In genomic region chr10:61964059-61964709, GRCh38 we compare ENCODE assay signal across 10 cellular contexts.
A peak's percentile ranks its signal among the peaks of the same experiment; 100 is the strongest.
DNase-seq lines count a peak whose midpoint lies in the region; ATAC-seq and TF ChIP-seq lines count a peak whose summit lies in the region.
"Had no signal": no experiment of that assay in that cellular context is flagged by ENCODE, and none has a peak within 500 bp of the region (broad histone marks: within the 10 kb centered on the region; RNA-seq: fewer than 3 reads in every experiment).

No MANE protein-coding gene starts in this region.

- H3F3A ChIP-seq in neural progenitor cell (ENCODE audit: low read depth): no peaks in the 10 kb centered on the region

- no peaks in the 10 kb centered on the region for H3K27me3 ChIP-seq in neural progenitor cell
- no peaks in the 10 kb centered on the region for H3K27me3 ChIP-seq in endodermal cell (ENCODE audit: control insufficient read depth, insufficient read depth, low read length, poor library complexity, severe bottlenecking)

- H3K4me1 ChIP-seq in neural progenitor cell (no peaks in the 10 kb centered on the region), endodermal cell (ENCODE audit: control insufficient read depth, insufficient read depth, low read length) (no peaks in the 10 kb centered on the region)

- H3K9ac ChIP-seq in neural progenitor cell (no peak overlapping the region), endodermal cell (ENCODE audit: extremely low read depth, low read length, poor library complexity, severe bottlenecking) (no peak overlapping the region)

- H3K4me3 ChIP-seq in neural progenitor cell: no peak overlapping the region
- no peak overlapping the region for H3K4me3 ChIP-seq in endodermal cell (ENCODE audit: low read length)
- H3K4me3 ChIP-seq: K562 had no signal

- H3K27ac ChIP-seq in neural progenitor cell (no peak overlapping the region), endodermal cell (ENCODE audit: low read depth, low read length) (no peak overlapping the region)

- H3K9me3 Mint-ChIP-seq in central memory CD8-positive, alpha-beta T cell: no peaks in the 10 kb centered on the region
- H3K9me3 Mint-ChIP-seq in neural progenitor cell (no peaks in the 10 kb centered on the region), endodermal cell (no peaks in the 10 kb centered on the region)

- no peaks in the 10 kb centered on the region for H3K79me2 ChIP-seq in neural progenitor cell (ENCODE audit: low read depth)

- WGBS in endodermal cell (ENCODE audit: insufficient coverage in 1 of 2, insufficient read length in 1 of 2), 2 experiments: 72% methylated on average over 3 of the region's 3 CpGs

- H3K4me3 Mint-ChIP-seq in central memory CD8-positive, alpha-beta T cell: peak overlapping the region; percentile 64
- H3K4me3 Mint-ChIP-seq in neural progenitor cell (no peak overlapping the region), endodermal cell (no peak overlapping the region)

- no peaks in the 10 kb centered on the region for H3K27me3 Mint-ChIP-seq in central memory CD8-positive, alpha-beta T cell
- no peaks in the 10 kb centered on the region for H3K27me3 Mint-ChIP-seq in neural progenitor cell (ENCODE audit: insufficient read depth, low read depth)
- H3K27me3 Mint-ChIP-seq in endodermal cell (ENCODE audit: insufficient read depth): no peaks in the 10 kb centered on the region

- ATAC-seq in GM18498 (IDR thresholded peaks at IDR 0.05; ENCODE audit: unreplicated experiment) (peak; percentile 26), HG03196 (IDR thresholded peaks at IDR 0.05; ENCODE audit: unreplicated experiment) (peak; percentile 36), GM18870 (IDR thresholded peaks at IDR 0.05; ENCODE audit: unreplicated experiment) (no peak)
- no peak for ATAC-seq in central memory CD8-positive, alpha-beta T cell (replicated peaks; ENCODE audit: extremely low read depth, poor library complexity, severe bottlenecking)
- ATAC-seq: HCT116, K562 had no signal

- H3K27ac Mint-ChIP-seq in central memory CD8-positive, alpha-beta T cell (ENCODE audit: low read depth): peak overlapping the region; percentile 36
- no peak overlapping the region for H3K27ac Mint-ChIP-seq in neural progenitor cell
- H3K27ac Mint-ChIP-seq in endodermal cell: no peak overlapping the region

- H3K36me3 Mint-ChIP-seq in central memory CD8-positive, alpha-beta T cell (ENCODE audit: insufficient read depth): no peaks in the 10 kb centered on the region
- no peaks in the 10 kb centered on the region for H3K36me3 Mint-ChIP-seq in neural progenitor cell
- no peaks in the 10 kb centered on the region for H3K36me3 Mint-ChIP-seq in endodermal cell (ENCODE audit: low read depth)

- no peak for DNase-seq in central memory CD8-positive, alpha-beta T cell (ENCODE audit: low spot score in 2 of 2)
- DNase-seq in neural progenitor cell (ENCODE audit: low spot score) (no peak), SKM-1 (lab: John Stamatoyannopoulos, UW; ENCODE audit: unreplicated experiment) (no peak), NCI-H226 (no peak), endodermal cell (no peak)

- H3K9me3 ChIP-seq in neural progenitor cell (ENCODE audit: low read depth) (no peaks in the 10 kb centered on the region), endodermal cell (ENCODE audit: control insufficient read depth, low read length) (no peaks in the 10 kb centered on the region)

- H3K36me3 ChIP-seq in neural progenitor cell (no peaks in the 10 kb centered on the region), endodermal cell (ENCODE audit: control insufficient read depth, insufficient read depth, low read length) (no peaks in the 10 kb centered on the region)

- peak overlapping the region; percentile 75 for H2AFZ ChIP-seq in neural progenitor cell (replicated peaks)

- no peaks in the 10 kb centered on the region for H4K20me1 ChIP-seq in neural progenitor cell (ENCODE audit: low read depth)

- H3K4me1 Mint-ChIP-seq in central memory CD8-positive, alpha-beta T cell: peaks cover 48% of the 10 kb centered on the region
- no peaks in the 10 kb centered on the region for H3K4me1 Mint-ChIP-seq in neural progenitor cell
- H3K4me1 Mint-ChIP-seq in endodermal cell: peaks cover 7% of the 10 kb centered on the region

- no peak overlapping the region for H3K4me2 ChIP-seq in neural progenitor cell

- TF ChIP-seq CTCF in neural progenitor cell (IDR thresholded peaks at IDR 0.05) (no peak), endodermal cell (conservative IDR thresholded peaks at IDR 0.05) (no peak)

Comparison
In these comparisons a context has a peak if more than half of its experiments do, and no peak if none do; other contexts are left out.
1. ATAC-seq: peak in GM18498 (single experiment) and HG03196 (single experiment); none in central memory CD8-positive, alpha-beta T cell (single experiment) and GM18870 (single experiment).